Comparison of ENCODE assay signal across 8 cellular contexts in genomic region chr1:210407207-210407886, GRCh38.
DNase-seq lines count a peak whose midpoint lies in the region; ATAC-seq, FAIRE-seq and TF ChIP-seq lines count a peak whose summit lies in the region.

No MANE protein-coding gene starts in this region.

- peaks cover 9% of the 10 kb centered on the region for H3K4me1 Mint-ChIP-seq in central memory CD8-positive, alpha-beta T cell

- H3K36me3 Mint-ChIP-seq in central memory CD8-positive, alpha-beta T cell (ENCODE audit: insufficient read depth) = peaks cover 4% of the 10 kb centered on the region

- TF ChIP-seq CTCF in GM13977 (IDR thresholded peaks at IDR 0.05; ENCODE audit: extremely low read depth, insufficient read depth, missing control alignments) (peak; percentile 91), right lobe of liver (IDR thresholded peaks at IDR 0.05) (peak; percentile 89 to 99 (median 98))

- peak; percentile 56 for DNase-seq in GM13977 (ENCODE audit: low spot score)
- peak; percentile 81 for DNase-seq in NCI-H2171 treated with DMSO at 0.1 percent for 48 hours (lab: John Stamatoyannopoulos, UW)
- DNase-seq in central memory CD8-positive, alpha-beta T cell (ENCODE audit: low spot score in 2 of 2) = peak; percentile 53 to 66
- DNase-seq in right lobe of liver = peak; percentile 70 to 72 (median 71)
- DNase-seq in stimulated activated CD8-positive, alpha-beta memory T cell treated with anti-CD3 and anti-CD28 coated beads, Interleukin-15, amount 100 ng/mL, for 1 hour (ENCODE audit: low read depth) = peak; percentile 61

- 8% methylated on average over 8 of the region's 9 CpGs for WGBS in right lobe of liver (ENCODE audit: insufficient coverage, low coverage, low lambda C conversion rate, missing lambda C conversion rate)

- no peaks in the 10 kb centered on the region for H3K4me1 ChIP-seq in right lobe of liver

- no peak overlapping the region for H3K27ac ChIP-seq in right lobe of liver

- no peaks in the 10 kb centered on the region for H3K9me3 ChIP-seq in right lobe of liver

- H3K9me3 Mint-ChIP-seq in central memory CD8-positive, alpha-beta T cell = no peaks in the 10 kb centered on the region

- no peak overlapping the region for H3K4me3 Mint-ChIP-seq in central memory CD8-positive, alpha-beta T cell

- in situ Hi-C loops in GM13977 (cut with MboI; ENCODE audit: low pct_unique_long_range_greater_than_20kb, low sequenced_read_pairs, unreplicated experiment) = loop anchor here (25.0 kb wide), 1 partner anchor 730 kb away; the partner anchor contains the start of gene KCNH1

- TF ChIP-seq POLR2A in right lobe of liver (IDR thresholded peaks at IDR 0.05) = no peak

- peak; percentile 78 for ATAC-seq in HG03060 (IDR thresholded peaks at IDR 0.05; ENCODE audit: low read depth, unreplicated experiment)
- ATAC-seq in activated CD4-positive, CD25-positive, alpha-beta regulatory T cell treated with anti-CD3 and anti-CD28 coated beads, Interleukin-2, amount 50 U/mL, for 24 hours = peak; percentile 35 to 43
- ATAC-seq in central memory CD8-positive, alpha-beta T cell (replicated peaks; ENCODE audit: extremely low read depth, poor library complexity, severe bottlenecking) = peak; percentile 62
- ATAC-seq in right lobe of liver = peak; percentile 89 to 97 (median 92)

- no peak overlapping the region for H3K4me3 ChIP-seq in right lobe of liver

- H3K27me3 ChIP-seq in right lobe of liver = no peaks in the 10 kb centered on the region

- FAIRE-seq in A204.1 (lab: Jason Lieb, UNC) = peak; percentile 71

- intact Hi-C loops in right lobe of liver (cut with DNase I) = no loop called here

- no peak overlapping the region for H3K27ac Mint-ChIP-seq in central memory CD8-positive, alpha-beta T cell (ENCODE audit: low read depth)

- H3K27me3 Mint-ChIP-seq in central memory CD8-positive, alpha-beta T cell = no peaks in the 10 kb centered on the region

- no peaks in the 10 kb centered on the region for H3K36me3 ChIP-seq in right lobe of liver

Comparison
In these comparisons a context has a peak if more than half of its experiments do, and no peak if none do; other contexts are left out.
1. ATAC-seq: peak in every context shown above with its lines; median percentile 92 in right lobe of liver; 78 in HG03060; 62 in central memory CD8-positive, alpha-beta T cell; 39 in activated CD4-positive, CD25-positive, alpha-beta regulatory T cell treated with anti-CD3 and anti-CD28 coated beads, Interleukin-2, amount 50 U/mL, for 24 hours.